ENCODE assay signal across 16 cellular contexts in the genomic region with DNA sequence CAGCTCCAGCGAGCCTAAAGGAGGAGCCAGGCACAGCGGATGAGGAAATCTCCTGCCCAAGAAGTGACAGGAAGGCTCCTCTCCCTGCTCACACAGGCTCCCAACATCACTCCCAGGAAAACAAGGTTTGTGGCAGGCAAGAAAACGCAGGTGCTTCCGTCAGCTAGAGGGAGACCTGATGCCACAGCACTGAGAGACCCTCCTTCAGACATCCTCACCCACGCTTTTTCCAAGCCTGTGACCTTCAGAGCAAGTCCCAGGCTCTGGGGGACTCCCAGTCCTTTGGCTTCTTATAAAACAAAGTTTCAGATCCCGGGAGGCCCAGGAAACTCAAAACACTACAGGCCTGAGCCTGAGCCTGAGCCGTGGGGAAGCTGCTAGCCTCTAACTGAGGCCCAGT.
A peak's percentile ranks its signal among the peaks of the same experiment; 100 is the strongest.
DNase-seq lines count a peak whose midpoint lies in the region; ATAC-seq and TF ChIP-seq lines count a peak whose summit lies in the region.
"Had no signal": no experiment of that assay in that cellular context is flagged by ENCODE, and none has a peak within 500 bp of the region (broad histone marks: within the 10 kb centered on the region; RNA-seq: fewer than 3 reads in every experiment).

No MANE protein-coding gene starts in this region.

- no peak for TF ChIP-seq POLR2A in testis (IDR thresholded peaks at IDR 0.05)

- peaks cover 40% of the 10 kb centered on the region for H3K4me1 Mint-ChIP-seq in endothelial cell (ENCODE audit: unreplicated experiment)
- H3K4me1 Mint-ChIP-seq: CD8-positive, alpha-beta memory T cell had no signal

- intact Hi-C loops in testis (cut with DNase I; ENCODE audit: low total_unique reads): no loop called here

- no peaks in the 10 kb centered on the region for H3K36me3 ChIP-seq in SK-N-SH (replicated peaks in 1 of 2; ENCODE audit: control insufficient read depth in 1 of 2, insufficient read depth in 2 of 2, low read length in 1 of 2)
- H3K36me3 ChIP-seq in testis (ENCODE audit: low read depth, missing control alignments): no peaks in the 10 kb centered on the region
- H3K36me3 ChIP-seq: HAP-1, SJSA1 had no signal

- H3K4me1 ChIP-seq in SK-N-SH (ENCODE audit: control insufficient read depth in 1 of 2, insufficient read depth in 2 of 2, low read depth in 1 of 2, low read length in 1 of 2) (peaks cover 0 to 2% of the 10 kb centered on the region in 2 experiments; a peak in 2 of 4 replicates), testis (peaks cover 7% of the 10 kb centered on the region)
- H3K4me1 ChIP-seq: HAP-1 had no signal

- H3K9ac ChIP-seq in SK-N-SH: no peak overlapping the region

- H3K4me2 ChIP-seq in SK-N-SH: no peak overlapping the region

- H3K79me2 ChIP-seq in SK-N-SH (ENCODE audit: insufficient read depth): no peaks in the 10 kb centered on the region

- no peaks in the 10 kb centered on the region for H3K27me3 ChIP-seq in SK-N-SH (ENCODE audit: insufficient read depth)
- H3K27me3 ChIP-seq in testis: no peaks in the 10 kb centered on the region
- H3K27me3 ChIP-seq: SJSA1 had no signal

- no peaks in the 10 kb centered on the region for H4K20me1 ChIP-seq in SK-N-SH (ENCODE audit: insufficient read depth)

- TF ChIP-seq EP300 in SK-N-SH (IDR thresholded peaks at IDR 0.05; ENCODE audit: borderline replicate concordance in 1 of 2, low read depth in 1 of 2, low read length in 1 of 2): no peak

- H3K9me2 ChIP-seq in SK-N-SH: no peaks in the 10 kb centered on the region

- CTCF ChIA-PET in SK-N-SH (lab: Yijun Ruan, JAX): interaction anchor here (1.1 to 1.6 kb wide), 4 partner anchors 9 to 101 kb away, joined by 3 to 4 read pairs (median 4); no protein-coding TSS in a partner anchor

- TF ChIP-seq RAD21 in SK-N-SH (IDR thresholded peaks at IDR 0.05; ENCODE audit: low read length): peak; percentile 37

- no peak overlapping the region for H2AFZ ChIP-seq in SK-N-SH (ENCODE audit: low read depth)

- peak overlapping the region; percentile 39 for H3K27ac Mint-ChIP-seq in endothelial cell (ENCODE audit: unreplicated experiment)
- H3K27ac Mint-ChIP-seq: CD8-positive, alpha-beta memory T cell had no signal

- H3K4me3 Mint-ChIP-seq in endothelial cell (ENCODE audit: unreplicated experiment): no peak overlapping the region
- H3K4me3 Mint-ChIP-seq: CD8-positive, alpha-beta memory T cell had no signal

- H3K27ac ChIP-seq in SK-N-SH (ENCODE audit: low read depth in 2 of 2, low read length in 1 of 2) (no peak overlapping the region), testis (peak overlapping the region in 1 of 2 donors; percentile 30)
- H3K27ac ChIP-seq: 22Rv1, SJSA1 had no signal

- H3K4me3 ChIP-seq in SK-N-SH (ENCODE audit: low read depth in 2 of 2, low read length in 1 of 2) (no peak overlapping the region), testis (no peak overlapping the region)
- H3K4me3 ChIP-seq: HAP-1, SJSA1 had no signal

- no peak for DNase-seq in SK-N-SH
- DNase-seq in endothelial cell (ENCODE audit: low spot score): peak; percentile 26
- peak; percentile 69 for DNase-seq in left kidney (ENCODE audit: low read depth, low spot score)
- DNase-seq in testis: peak; percentile 34
- DNase-seq in NCI-H345 treated with DMSO at 0.1 percent for 48 hours (lab: John Stamatoyannopoulos, UW; ENCODE audit: unreplicated experiment): no peak
- DNase-seq in GDM1 (lab: John Stamatoyannopoulos, UW): no peak
- DNase-seq: CD8-positive, alpha-beta memory T cell; IMR-90; NCI-H1417; NCI-H2029; NCI-H510A treated with DMSO at 0.1 percent for 48 hours had no signal

- 57% methylated on average over 7 of the region's 7 CpGs for WGBS in SK-N-SH (ENCODE audit: low lambda C conversion rate)
- 28 to 33% methylated on average over 6 to 7 of the region's 7 CpGs for WGBS in testis, 2 donors

- POLR2A ChIA-PET in SK-N-SH (lab: Yijun Ruan, JAX): no interaction called here

- H3K36me3 Mint-ChIP-seq in endothelial cell (ENCODE audit: low read depth, unreplicated experiment): peaks cover 5% of the 10 kb centered on the region
- H3K36me3 Mint-ChIP-seq: CD8-positive, alpha-beta memory T cell had no signal

- H3K27me3 Mint-ChIP-seq in endothelial cell (ENCODE audit: unreplicated experiment): peaks cover 19% of the 10 kb centered on the region

- H3K9me3 ChIP-seq in SK-N-SH (no peaks in the 10 kb centered on the region), testis (no peaks in the 10 kb centered on the region)
- H3K9me3 ChIP-seq: HAP-1, SJSA1 had no signal

- H3F3A ChIP-seq in SK-N-SH (replicated peaks; ENCODE audit: insufficient read depth): no peaks in the 10 kb centered on the region

- TF ChIP-seq CTCF in SK-N-SH (IDR thresholded peaks at IDR 0.05) (no peak), endothelial cell (IDR thresholded peaks at IDR 0.05; ENCODE audit: unreplicated experiment) (no peak), testis (IDR thresholded peaks at IDR 0.05) (no peak)

- ATAC-seq in SK-N-SH treated with all-trans-retinoic acid at 6 μM for 48 hours (no peak), GM21515 (IDR thresholded peaks at IDR 0.05; ENCODE audit: unreplicated experiment) (no peak)

- no peaks in the 10 kb centered on the region for H3K9me3 Mint-ChIP-seq in endothelial cell (ENCODE audit: unreplicated experiment)
- H3K9me3 Mint-ChIP-seq: CD8-positive, alpha-beta memory T cell had no signal

TF ChIP-seq in SK-N-SH, 30 proteins besides CTCF, POLR2A, EP300 and RAD21 (continues in another document):
- no peak for TF ChIP-seq TEAD4 (IDR thresholded peaks at IDR 0.05; ENCODE audit: borderline replicate concordance, insufficient read depth)
- TF ChIP-seq TCF12 (IDR thresholded peaks at IDR 0.05): no peak
- TF ChIP-seq MXI1 (IDR thresholded peaks at IDR 0.05; ENCODE audit: low read depth, low read length): no peak
- no peak for TF ChIP-seq NRF1 (IDR thresholded peaks at IDR 0.05; ENCODE audit: low read depth, low read length)
- TF ChIP-seq, protein P1, sequence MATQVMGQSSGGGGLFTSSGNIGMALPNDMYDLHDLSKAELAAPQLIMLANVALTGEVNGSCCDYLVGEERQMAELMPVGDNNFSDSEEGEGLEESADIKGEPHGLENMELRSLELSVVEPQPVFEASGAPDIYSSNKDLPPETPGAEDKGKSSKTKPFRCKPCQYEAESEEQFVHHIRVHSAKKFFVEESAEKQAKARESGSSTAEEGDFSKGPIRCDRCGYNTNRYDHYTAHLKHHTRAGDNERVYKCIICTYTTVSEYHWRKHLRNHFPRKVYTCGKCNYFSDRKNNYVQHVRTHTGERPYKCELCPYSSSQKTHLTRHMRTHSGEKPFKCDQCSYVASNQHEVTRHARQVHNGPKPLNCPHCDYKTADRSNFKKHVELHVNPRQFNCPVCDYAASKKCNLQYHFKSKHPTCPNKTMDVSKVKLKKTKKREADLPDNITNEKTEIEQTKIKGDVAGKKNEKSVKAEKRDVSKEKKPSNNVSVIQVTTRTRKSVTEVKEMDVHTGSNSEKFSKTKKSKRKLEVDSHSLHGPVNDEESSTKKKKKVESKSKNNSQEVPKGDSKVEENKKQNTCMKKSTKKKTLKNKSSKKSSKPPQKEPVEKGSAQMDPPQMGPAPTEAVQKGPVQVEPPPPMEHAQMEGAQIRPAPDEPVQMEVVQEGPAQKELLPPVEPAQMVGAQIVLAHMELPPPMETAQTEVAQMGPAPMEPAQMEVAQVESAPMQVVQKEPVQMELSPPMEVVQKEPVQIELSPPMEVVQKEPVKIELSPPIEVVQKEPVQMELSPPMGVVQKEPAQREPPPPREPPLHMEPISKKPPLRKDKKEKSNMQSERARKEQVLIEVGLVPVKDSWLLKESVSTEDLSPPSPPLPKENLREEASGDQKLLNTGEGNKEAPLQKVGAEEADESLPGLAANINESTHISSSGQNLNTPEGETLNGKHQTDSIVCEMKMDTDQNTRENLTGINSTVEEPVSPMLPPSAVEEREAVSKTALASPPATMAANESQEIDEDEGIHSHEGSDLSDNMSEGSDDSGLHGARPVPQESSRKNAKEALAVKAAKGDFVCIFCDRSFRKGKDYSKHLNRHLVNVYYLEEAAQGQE (IDR thresholded peaks at IDR 0.05; ENCODE audit: low read depth, low read length): no peak
- no peak for TF ChIP-seq POLR2AphosphoS5 (IDR thresholded peaks at IDR 0.05; ENCODE audit: low read depth, low read length)
- no peak for TF ChIP-seq RCOR1 (IDR thresholded peaks at IDR 0.05; ENCODE audit: low read length)
- no peak for TF ChIP-seq FOXM1 (IDR thresholded peaks at IDR 0.05; ENCODE audit: low read depth)

TF ChIP-seq in SK-N-SH treated with all-trans-retinoic acid at 6 μM for 48 hours, 23 proteins besides CTCF, POLR2A, EP300 and RAD21:
- no peak for TF ChIP-seq CSDC2 (CRISPR knock-in tag; IDR thresholded peaks at IDR 0.05)
- no peak for TF ChIP-seq TCF4 (CRISPR knock-in tag; IDR thresholded peaks at IDR 0.05; ENCODE audit: borderline replicate concordance)
- no peak for TF ChIP-seq GLIS3 (CRISPR knock-in tag; IDR thresholded peaks at IDR 0.05)
TF ChIP-seq in SK-N-SH treated with all-trans-retinoic acid at 6 μM for 48 hours: peak in this region for 0.

Comparison
In these comparisons a context has a peak if more than half of its experiments do, and no peak if none do; other contexts are left out.
1. DNase-seq: peak in endothelial cell (single experiment), left kidney (single experiment) and testis (single experiment); none in SK-N-SH (single experiment), NCI-H345 treated with DMSO at 0.1 percent for 48 hours (single experiment) and GDM1 (single experiment).